In genomic region chr1:70504176-70504820, GRCh38 we compare ENCODE assay signal across 9 cellular contexts.
DNase-seq lines count a peak whose midpoint lies in the region; ATAC-seq and TF ChIP-seq lines count a peak whose summit lies in the region.
"Had no signal": no experiment of that assay in that cellular context is flagged by ENCODE, and none has a peak within 500 bp of the region (broad histone marks: within the 10 kb centered on the region; RNA-seq: fewer than 3 reads in every experiment).

No MANE protein-coding gene starts in this region.

- no peak overlapping the region for H3K27ac ChIP-seq in WERI-Rb-1
- H3K27ac ChIP-seq: VCaP had no signal

- H3K9me3 ChIP-seq in WERI-Rb-1 (ENCODE audit: severe bottlenecking): no peaks in the 10 kb centered on the region

- ATAC-seq in GM18907 (IDR thresholded peaks at IDR 0.05; ENCODE audit: unreplicated experiment): peak; percentile 98
- peak; percentile 99 for ATAC-seq in HG02973 (IDR thresholded peaks at IDR 0.05; ENCODE audit: unreplicated experiment)

- H3K27me3 ChIP-seq in WERI-Rb-1 (ENCODE audit: insufficient read depth, low read depth, severe bottlenecking): no peaks in the 10 kb centered on the region

- no peak for TF ChIP-seq CTCF in WERI-Rb-1 (IDR thresholded peaks at IDR 0.05; ENCODE audit: low read depth, low read length)

- H3K4me3 ChIP-seq in WERI-Rb-1 (ENCODE audit: low read depth, low read length): no peak overlapping the region

- H3K36me3 ChIP-seq in WERI-Rb-1: no peaks in the 10 kb centered on the region

- in situ Hi-C loops in ACHN (cut with HindIII; ENCODE audit: low pct_ligation_motif_present, low pct_unique_long_range_greater_than_20kb, low sequenced_read_pairs): no loop called here

- peak; percentile 6 for DNase-seq in ACHN
- DNase-seq in WERI-Rb-1: peak; percentile 46
- no peak for DNase-seq in NCI-H187 treated with DMSO at 0.1 percent for 48 hours (lab: John Stamatoyannopoulos, UW)
- DNase-seq in stimulated activated CD4-positive, alpha-beta T cell treated with anti-CD3 and anti-CD28 coated beads, Interleukin-2, amount 100 ng/mL, for 48 hours: no peak
- DNase-seq in DMS 273 treated with DMSO at 0.1 percent for 48 hours (lab: John Stamatoyannopoulos, UW): no peak
- DNase-seq in activated CD4-positive, alpha-beta T cell treated with anti-CD3 and anti-CD28 coated beads, Interleukin-2, amount 50 U/mL, for 4 hours: no peak

Comparison
In these comparisons a context has a peak if more than half of its experiments do, and no peak if none do; other contexts are left out.
1. DNase-seq: peak in ACHN (single experiment) and WERI-Rb-1 (single experiment); none in NCI-H187 treated with DMSO at 0.1 percent for 48 hours (single experiment), stimulated activated CD4-positive, alpha-beta T cell treated with anti-CD3 and anti-CD28 coated beads, Interleukin-2, amount 100 ng/mL, for 48 hours (0 of 2), DMS 273 treated with DMSO at 0.1 percent for 48 hours (single experiment) and activated CD4-positive, alpha-beta T cell treated with anti-CD3 and anti-CD28 coated beads, Interleukin-2, amount 50 U/mL, for 4 hours (0 of 2).